ENCODE assay signal across 12 cellular contexts in genomic region chr1:161484613-161485012, GRCh38. TPM values are rescaled to one million over a fixed set of nuclear protein-coding genes. Genes with fewer than 3 reads are reported as not detected.
DNase-seq lines count a peak whose midpoint lies in the region; ATAC-seq and TF ChIP-seq lines count a peak whose summit lies in the region.
"Had no signal": no experiment of that assay in that cellular context is flagged by ENCODE, and none has a peak within 500 bp of the region (broad histone marks: within the 10 kb centered on the region; RNA-seq: fewer than 3 reads in every experiment).

No MANE protein-coding gene starts in this region.

- CTCF ChIA-PET in activated CD4-positive, alpha-beta memory T cell treated with anti-CD3 and anti-CD28 coated beads, Interleukin-2, amount 10 ng/mL, durations not matched to agents 7 days and 5 days (lab: Charles Lee), result interaction anchor here (1.0 to 4.3 kb wide), 9 partner anchors 11 to 552 kb away, joined by 3 to 56 read pairs (median 4); partner anchors contain the start of gene DUSP12

- no peak overlapping the region for H2BK15ac ChIP-seq in mesendoderm (replicated peaks; ENCODE audit: low read depth)

- WGBS in mesendoderm (ENCODE audit: extremely low coverage, insufficient coverage, low lambda C conversion rate), result no CpG with 5 or more reads among the region's 2 CpGs

- H3K4me1 Mint-ChIP-seq in activated CD4-positive, alpha-beta memory T cell treated with anti-CD3 and anti-CD28 coated beads, Interleukin-2, amount 10 ng/mL, durations not matched to agents 7 days and 5 days, result peaks cover 4% of the 10 kb centered on the region
- H3K4me1 Mint-ChIP-seq: nephron had no signal

- H3K36me3 Mint-ChIP-seq in activated CD4-positive, alpha-beta memory T cell treated with anti-CD3 and anti-CD28 coated beads, Interleukin-2, amount 10 ng/mL, durations not matched to agents 7 days and 5 days (ENCODE audit: low read depth), result no peaks in the 10 kb centered on the region
- H3K36me3 Mint-ChIP-seq: activated naive CD8-positive, alpha-beta T cell treated with anti-CD3 and anti-CD28 coated beads, Interleukin-2, amount 10 ng/mL, durations not matched to agents 7 days and 5 days had no signal

- no peak overlapping the region for H3K27ac Mint-ChIP-seq in activated CD4-positive, alpha-beta memory T cell treated with anti-CD3 and anti-CD28 coated beads, Interleukin-2, amount 10 ng/mL, durations not matched to agents 7 days and 5 days
- H3K27ac Mint-ChIP-seq: activated naive CD8-positive, alpha-beta T cell treated with anti-CD3 and anti-CD28 coated beads, Interleukin-2, amount 10 ng/mL, durations not matched to agents 7 days and 5 days; nephron had no signal

- H3K4me3 ChIP-seq in WI38 (ENCODE audit: low read depth, low read length) (no peak overlapping the region), mesendoderm (ENCODE audit: low read length) (no peak overlapping the region)

- no peaks in the 10 kb centered on the region for H3K36me3 ChIP-seq in mesendoderm (ENCODE audit: control insufficient read depth, insufficient read depth, low read length)

- H3K56ac ChIP-seq in mesendoderm (ENCODE audit: low read length), result no peak overlapping the region

- H3K79me1 ChIP-seq in mesendoderm (ENCODE audit: low read length), result no peaks in the 10 kb centered on the region

- H3K4ac ChIP-seq in mesendoderm (ENCODE audit: low read depth, low read length), result no peak overlapping the region

- H3K27ac ChIP-seq in mesendoderm (ENCODE audit: low read depth, low read length), result no peak overlapping the region

- no peak overlapping the region for H3K4me3 Mint-ChIP-seq in activated CD4-positive, alpha-beta memory T cell treated with anti-CD3 and anti-CD28 coated beads, Interleukin-2, amount 10 ng/mL, durations not matched to agents 7 days and 5 days
- H3K4me3 Mint-ChIP-seq: activated naive CD8-positive, alpha-beta T cell treated with anti-CD3 and anti-CD28 coated beads, Interleukin-2, amount 10 ng/mL, durations not matched to agents 7 days and 5 days; nephron had no signal

- H2BK5ac ChIP-seq in mesendoderm (ENCODE audit: low read length), result no peak overlapping the region

- no peak overlapping the region for H2BK120ac ChIP-seq in mesendoderm (ENCODE audit: low read depth, low read length)

- H3K4me1 ChIP-seq in mesendoderm (ENCODE audit: control insufficient read depth, low read depth, low read length), result no peaks in the 10 kb centered on the region

- no peak overlapping the region for H3K23ac ChIP-seq in mesendoderm (ENCODE audit: low read length)

- H3K9me3 Mint-ChIP-seq in activated CD4-positive, alpha-beta memory T cell treated with anti-CD3 and anti-CD28 coated beads, Interleukin-2, amount 10 ng/mL, durations not matched to agents 7 days and 5 days, result no peaks in the 10 kb centered on the region
- H3K9me3 Mint-ChIP-seq: activated naive CD8-positive, alpha-beta T cell treated with anti-CD3 and anti-CD28 coated beads, Interleukin-2, amount 10 ng/mL, durations not matched to agents 7 days and 5 days; nephron had no signal

- H4K8ac ChIP-seq in mesendoderm (ENCODE audit: low read depth, low read length), result no peak overlapping the region

- no peaks in the 10 kb centered on the region for H3K27me3 ChIP-seq in mesendoderm (ENCODE audit: insufficient read depth, low read length, poor library complexity)

- peak; percentile 10 for DNase-seq in DMS114 treated with DMSO at 0.1 percent for 48 hours (lab: John Stamatoyannopoulos, UW; ENCODE audit: unreplicated experiment)
- DNase-seq in mesendoderm, result peak; percentile 20
- no peak for DNase-seq in central memory CD4-positive, alpha-beta T cell
- DNase-seq in activated CD4-positive, alpha-beta memory T cell treated with anti-CD3 and anti-CD28 coated beads, Interleukin-2, amount 10 ng/mL, durations not matched to agents 7 days and 5 days, result no peak
- DNase-seq: activated CD4-positive, CD25-positive, alpha-beta regulatory T cell; activated naive CD8-positive, alpha-beta T cell treated with anti-CD3 and anti-CD28 coated beads, Interleukin-2, amount 10 ng/mL, durations not matched to agents 7 days and 5 days; foreskin melanocyte had no signal

- H4K5ac ChIP-seq in mesendoderm (ENCODE audit: low read length), result no peak overlapping the region

- POLR2A ChIA-PET in activated CD4-positive, alpha-beta memory T cell treated with anti-CD3 and anti-CD28 coated beads, Interleukin-2, amount 10 ng/mL, durations not matched to agents 7 days and 5 days (lab: Charles Lee), result no interaction called here

- H3K18ac ChIP-seq in mesendoderm (ENCODE audit: low read length), result no peak overlapping the region

- no peaks in the 10 kb centered on the region for H3K79me2 ChIP-seq in mesendoderm (ENCODE audit: control insufficient read depth, insufficient read depth, low read length)

- no peak overlapping the region for H2AK5ac ChIP-seq in mesendoderm (ENCODE audit: low read length)

- TF ChIP-seq EP300 in Ishikawa (IDR thresholded peaks at IDR 0.05; ENCODE audit: borderline replicate concordance), result no peak

- TF ChIP-seq RAD21 in Ishikawa (IDR thresholded peaks at IDR 0.05; ENCODE audit: low read depth), result 0 out of 2 replicates have a peak, but pooled peaks have one; percentile 5

- no peak overlapping the region for H3K4me2 ChIP-seq in mesendoderm (ENCODE audit: low read length)

- peak; percentile 10; the same call in 1 of the 2 replicates for TF ChIP-seq CTCF in WI38 (IDR thresholded peaks at IDR 0.05; ENCODE audit: low read depth, low read length)

- H3K9ac ChIP-seq in mesendoderm (ENCODE audit: low read length), result no peak overlapping the region

- no peak for ATAC-seq in HG02642 (IDR thresholded peaks at IDR 0.05; ENCODE audit: poor library complexity, unreplicated experiment)
- ATAC-seq in HG03469 (IDR thresholded peaks at IDR 0.05; ENCODE audit: unreplicated experiment), result no peak

- H3K27me3 Mint-ChIP-seq in activated CD4-positive, alpha-beta memory T cell treated with anti-CD3 and anti-CD28 coated beads, Interleukin-2, amount 10 ng/mL, durations not matched to agents 7 days and 5 days, result peaks cover 23% of the 10 kb centered on the region

TF ChIP-seq in Ishikawa, 13 proteins besides CTCF, POLR2A, EP300 and RAD21:
- TF ChIP-seq MAX (IDR thresholded peaks at IDR 0.05) (no peak), TAF1 (IDR thresholded peaks at IDR 0.05; ENCODE audit: low read depth) (no peak), NFIC (IDR thresholded peaks at IDR 0.05) (no peak), FOXM1 (IDR thresholded peaks at IDR 0.05; ENCODE audit: borderline replicate concordance, low read depth) (no peak), YY1 (IDR thresholded peaks at IDR 0.05; ENCODE audit: low read depth) (no peak), EGR1 (IDR thresholded peaks at IDR 0.05) (no peak), CREB1 (IDR thresholded peaks at IDR 0.05; ENCODE audit: low read depth) (no peak), TCF12 (IDR thresholded peaks at IDR 0.05; ENCODE audit: low read depth) (no peak), TEAD4 (IDR thresholded peaks at IDR 0.05) (no peak), ZBTB7A (IDR thresholded peaks at IDR 0.05; ENCODE audit: low read depth) (no peak), CEBPB (IDR thresholded peaks at IDR 0.05) (no peak), USF1 (IDR thresholded peaks at IDR 0.05) (no peak)
- TF ChIP-seq, protein P1, sequence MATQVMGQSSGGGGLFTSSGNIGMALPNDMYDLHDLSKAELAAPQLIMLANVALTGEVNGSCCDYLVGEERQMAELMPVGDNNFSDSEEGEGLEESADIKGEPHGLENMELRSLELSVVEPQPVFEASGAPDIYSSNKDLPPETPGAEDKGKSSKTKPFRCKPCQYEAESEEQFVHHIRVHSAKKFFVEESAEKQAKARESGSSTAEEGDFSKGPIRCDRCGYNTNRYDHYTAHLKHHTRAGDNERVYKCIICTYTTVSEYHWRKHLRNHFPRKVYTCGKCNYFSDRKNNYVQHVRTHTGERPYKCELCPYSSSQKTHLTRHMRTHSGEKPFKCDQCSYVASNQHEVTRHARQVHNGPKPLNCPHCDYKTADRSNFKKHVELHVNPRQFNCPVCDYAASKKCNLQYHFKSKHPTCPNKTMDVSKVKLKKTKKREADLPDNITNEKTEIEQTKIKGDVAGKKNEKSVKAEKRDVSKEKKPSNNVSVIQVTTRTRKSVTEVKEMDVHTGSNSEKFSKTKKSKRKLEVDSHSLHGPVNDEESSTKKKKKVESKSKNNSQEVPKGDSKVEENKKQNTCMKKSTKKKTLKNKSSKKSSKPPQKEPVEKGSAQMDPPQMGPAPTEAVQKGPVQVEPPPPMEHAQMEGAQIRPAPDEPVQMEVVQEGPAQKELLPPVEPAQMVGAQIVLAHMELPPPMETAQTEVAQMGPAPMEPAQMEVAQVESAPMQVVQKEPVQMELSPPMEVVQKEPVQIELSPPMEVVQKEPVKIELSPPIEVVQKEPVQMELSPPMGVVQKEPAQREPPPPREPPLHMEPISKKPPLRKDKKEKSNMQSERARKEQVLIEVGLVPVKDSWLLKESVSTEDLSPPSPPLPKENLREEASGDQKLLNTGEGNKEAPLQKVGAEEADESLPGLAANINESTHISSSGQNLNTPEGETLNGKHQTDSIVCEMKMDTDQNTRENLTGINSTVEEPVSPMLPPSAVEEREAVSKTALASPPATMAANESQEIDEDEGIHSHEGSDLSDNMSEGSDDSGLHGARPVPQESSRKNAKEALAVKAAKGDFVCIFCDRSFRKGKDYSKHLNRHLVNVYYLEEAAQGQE (IDR thresholded peaks at IDR 0.05; ENCODE audit: low read depth), result no peak

RNA-seq across cellular contexts. Expression of gene FCGR2A, which starts 20.6 kb away (rescaled TPM):
- 0.62 TPM for polyA plus RNA-seq in mesendoderm (2013, experiment 1 of 2)
- 0.50 TPM for polyA plus RNA-seq in mesendoderm (2013, experiment 2 of 2)
- total RNA-seq in activated CD4-positive, alpha-beta memory T cell treated with anti-CD3 and anti-CD28 coated beads, Interleukin-2, amount 10 ng/mL, durations not matched to agents 7 days and 5 days, result under 1 TPM in 1 of 2 experiments, not detected in 1; 0.30 TPM

RNA-seq across cellular contexts. Expression of gene HSPA6, which starts 39.7 kb away (rescaled TPM):
- not detected for polyA plus RNA-seq in mesendoderm (2013, experiment 1 of 2)
- polyA plus RNA-seq in mesendoderm (2013, experiment 2 of 2), result not detected
- 1 to 10 TPM in 1 of 2 experiments, under 1 TPM in 1; 0.91 to 1.2 TPM for total RNA-seq in activated CD4-positive, alpha-beta memory T cell treated with anti-CD3 and anti-CD28 coated beads, Interleukin-2, amount 10 ng/mL, durations not matched to agents 7 days and 5 days

Comparison
In these comparisons a context has a peak if more than half of its experiments do, and no peak if none do; other contexts are left out.
1. DNase-seq: peak in DMS114 treated with DMSO at 0.1 percent for 48 hours (single experiment) and mesendoderm (single experiment); none in central memory CD4-positive, alpha-beta T cell (single experiment) and activated CD4-positive, alpha-beta memory T cell treated with anti-CD3 and anti-CD28 coated beads, Interleukin-2, amount 10 ng/mL, durations not matched to agents 7 days and 5 days (single experiment).